In the genomic region with DNA sequence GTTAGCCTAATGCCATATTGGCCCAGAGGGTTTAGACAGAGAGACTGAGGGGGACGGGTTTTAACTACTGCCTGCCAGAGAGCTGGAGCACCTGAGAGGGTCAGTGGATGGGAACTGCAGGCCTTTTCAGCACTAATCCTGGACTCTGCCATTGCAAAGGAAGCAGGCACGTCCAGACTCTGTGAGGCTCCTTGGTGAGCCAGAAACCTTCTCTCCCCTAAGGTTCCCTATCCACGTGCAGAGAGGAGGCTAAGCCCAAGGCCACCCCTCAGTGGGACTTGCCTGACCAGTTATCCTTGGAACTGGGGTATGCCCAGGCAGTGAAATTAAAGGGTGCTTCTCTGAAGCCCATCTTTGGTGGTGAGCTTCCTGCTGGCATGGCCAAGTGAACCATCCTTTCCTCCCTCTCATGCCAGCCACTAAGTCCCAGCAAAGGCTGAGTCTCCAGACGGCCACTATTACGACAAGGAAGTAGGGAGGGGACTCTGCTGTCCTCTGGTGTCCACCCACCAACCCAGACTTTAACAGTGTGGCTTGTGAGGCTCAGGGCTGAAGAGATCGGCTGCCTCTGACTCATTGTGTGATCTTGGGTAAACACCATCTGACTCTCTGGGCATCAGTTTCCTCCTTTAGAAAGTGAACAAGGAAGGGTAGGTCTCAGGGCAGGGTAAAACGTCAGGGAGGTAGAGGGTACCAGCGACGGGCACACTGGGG, we compare ENCODE assay signal across 9 cellular contexts. TPM values are rescaled to one million over a fixed set of nuclear protein-coding genes. Genes with fewer than 3 reads are reported as not detected.
DNase-seq lines count a peak whose midpoint lies in the region; ATAC-seq and TF ChIP-seq lines count a peak whose summit lies in the region.
"Had no signal": no experiment of that assay in that cellular context is flagged by ENCODE, and none has a peak within 500 bp of the region (broad histone marks: within the 10 kb centered on the region; RNA-seq: fewer than 3 reads in every experiment).

No MANE protein-coding gene starts in this region.

- H3K9me3 ChIP-seq in mucosa of descending colon: no peaks in the 10 kb centered on the region

- no peaks in the 10 kb centered on the region for H3K36me3 ChIP-seq in mucosa of descending colon (ENCODE audit: low read depth)

- H3K4me3 ChIP-seq in cardiac fibroblast (replicated peaks in 1 of 2; ENCODE audit: low read depth in 2 of 2, low read length in 2 of 2): no peak overlapping the region
- H3K4me3 ChIP-seq in mucosa of descending colon: no peak overlapping the region

- in situ Hi-C loops in ACHN (cut with HindIII; ENCODE audit: low pct_ligation_motif_present, low pct_unique_long_range_greater_than_20kb, low sequenced_read_pairs): no loop called here

- no peak for TF ChIP-seq CTCF in cardiac fibroblast (IDR thresholded peaks at IDR 0.05; ENCODE audit: low read depth, low read length)
- no peak for TF ChIP-seq CTCF in mucosa of descending colon (IDR thresholded peaks at IDR 0.05)

- intact Hi-C loops in mucosa of descending colon (cut with DNase I, micrococcal nuclease): no loop called here

- ATAC-seq in mucosa of descending colon (peak; percentile 82), HG02610 (IDR thresholded peaks at IDR 0.05; ENCODE audit: unreplicated experiment) (no peak)

- peak; percentile 46 for DNase-seq in ACHN
- DNase-seq in HT-29 (ENCODE audit: low spot score): peak; percentile 87
- peak; percentile 58 to 67 for DNase-seq in cardiac fibroblast (ENCODE audit: low read depth in 2 of 2)
- peak in 2 of 3 donors; percentile 59 to 72 for DNase-seq in mucosa of descending colon
- no peak for DNase-seq in activated CD4-positive, CD25-positive, alpha-beta regulatory T cell (lab: John Stamatoyannopoulos, UW)
- no peak for DNase-seq in T-helper 9 cell
- no peak for DNase-seq in activated CD4-positive, alpha-beta T cell treated with anti-CD3 and anti-CD28 coated beads, Interleukin-2, amount 50 U/mL, for 4 hours
- DNase-seq: NCI-H226 had no signal

- peaks cover 26% of the 10 kb centered on the region for H3K4me1 ChIP-seq in mucosa of descending colon (ENCODE audit: low read depth)

RNA-seq across cellular contexts. Expression of a gene that starts 3.9 kb away (rescaled TPM):
- 66.1 and 67.8 TPM in 2 replicates for total RNA-seq in HT-29 (2014; rRNA removed; shearing (Covaris generic))
- total RNA-seq in mucosa of descending colon: 100 to 1,000 TPM in 2 of 3 donors, 10 to 100 TPM in 1; 46.8 to 133 (median 121) TPM

Comparison
In these comparisons a context has a peak if more than half of its experiments do, and no peak if none do; other contexts are left out.
1. DNase-seq: peak in ACHN (single experiment), HT-29 (single experiment), cardiac fibroblast (2 of 2) and mucosa of descending colon (2 of 3); none in activated CD4-positive, CD25-positive, alpha-beta regulatory T cell (0 of 4), T-helper 9 cell (single experiment) and activated CD4-positive, alpha-beta T cell treated with anti-CD3 and anti-CD28 coated beads, Interleukin-2, amount 50 U/mL, for 4 hours (0 of 2).